In genomic region chr17:42180922-42181850, GRCh38 we compare ENCODE assay signal across 8 cellular contexts. TPM values are rescaled to one million over a fixed set of nuclear protein-coding genes. Genes with fewer than 3 reads are reported as not detected.
DNase-seq lines count a peak whose midpoint lies in the region; ATAC-seq, FAIRE-seq and TF ChIP-seq lines count a peak whose summit lies in the region.

Gene KCNH4 (minus strand): TSS chr17:42181142. CDS start chr17:42180945, 197 bp downstream.

- H2AFZ ChIP-seq in HCT116 (ENCODE audit: low read depth, low read length, poor library complexity, severe bottlenecking), result no peak within 1 kb of the TSS

- H3K36me3 Mint-ChIP-seq in Caco-2 (ENCODE audit: insufficient read depth, unreplicated experiment) (peaks cover 5% of the 10 kb centered on the region), WTC11 (no peaks in the 10 kb centered on the region)

- RAD21 ChIA-PET in HCT116 (lab: Charles Lee; ENCODE audit: low non-redundant PET in 1 of 2, low total read pairs in 2 of 2, uncharacterized antibody in 2 of 2, unreplicated experiment in 2 of 2), result no interaction called here

- intact Hi-C loops in Caco-2 (cut with micrococcal nuclease; ENCODE audit: unreplicated experiment), result loop anchor here (1.0 to 5.0 kb wide), 2 partner anchors 26 to 59 kb away; partner anchors contain the start of genes HSPB9 and KAT2A
- intact Hi-C loops in HCT116 (cut with micrococcal nuclease), result no loop called here

- H3K4me3 Mint-ChIP-seq in Caco-2 (ENCODE audit: unreplicated experiment), result peak within 1 kb of the TSS; percentile 62
- peak within 1 kb of the TSS; percentile 76 for H3K4me3 Mint-ChIP-seq in WTC11

- H3K9me3 ChIP-seq in Caco-2, result no peaks in the 10 kb centered on the region
- no peaks in the 10 kb centered on the region for H3K9me3 ChIP-seq in HCT116 (ENCODE audit: control insufficient read depth in 1 of 2, insufficient read depth in 1 of 2, low read depth in 1 of 2, low read length in 2 of 2)

- H3K4me1 ChIP-seq in Caco-2 (peaks cover 20% of the 10 kb centered on the region), HCT116 (ENCODE audit: control insufficient read depth in 1 of 2, insufficient read depth in 2 of 2, low read length in 2 of 2) (peaks cover 14 to 27% of the 10 kb centered on the region in 2 experiments)

- TF ChIP-seq CTCF in Caco-2 (IDR thresholded peaks at IDR 0.05; ENCODE audit: insufficient read depth in 1 of 2, low read depth in 1 of 2, low read length in 1 of 2, severe bottlenecking in 1 of 2, unreplicated experiment in 1 of 2) (peak in 1 of 2 experiments; percentile 36), HCT116 (IDR thresholded peaks at IDR 0.05 in 2 of 3, conservative IDR thresholded peaks at IDR 0.05 in 1 of 3; ENCODE audit: borderline replicate concordance in 1 of 3, insufficient read depth in 1 of 3, low read depth in 2 of 3, low read length in 2 of 3) (peak; percentile 49 to 53 (median 51); a peak in 5 of 6 replicates), WTC11 (IDR thresholded peaks at IDR 0.05) (no peak), bronchial epithelial cell (IDR thresholded peaks at IDR 0.05; ENCODE audit: insufficient read depth, low read length, severe bottlenecking) (peak; percentile 56)

- no peaks in the 10 kb centered on the region for H4K20me1 ChIP-seq in HCT116 (ENCODE audit: insufficient read depth)

- peaks cover 8% of the 10 kb centered on the region for H3K27me3 Mint-ChIP-seq in Caco-2 (ENCODE audit: insufficient read depth, unreplicated experiment)
- peaks cover 65% of the 10 kb centered on the region for H3K27me3 Mint-ChIP-seq in WTC11 (ENCODE audit: low read depth)

- no peak within 1 kb of the TSS for H3K9ac ChIP-seq in HCT116 (ENCODE audit: low read length)

- no peak for TF ChIP-seq POLR2A in HCT116 (IDR thresholded peaks at IDR 0.05; ENCODE audit: borderline replicate concordance, extremely low read depth, insufficient read depth, insufficient read length)

- DNase-seq in Caco-2 (peak; percentile 80 to 87), HCT116 (ENCODE audit: low read depth, low spot score) (peak; percentile 34), NCI-H2029 (lab: John Stamatoyannopoulos, UW) (peak; percentile 77), WTC11 (ENCODE audit: low spot score) (peak; percentile 85), bronchial epithelial cell (ENCODE audit: low read depth) (peak; percentile 20), inferior parietal cortex (ENCODE audit: extremely low spot score) (peak; percentile 79)
- peak; percentile 78 to 87 for DNase-seq in stimulated activated CD4-positive, alpha-beta T cell treated with anti-CD3 and anti-CD28 coated beads, Interleukin-12 subunit alpha, Interleukin-12 subunit beta, amount 100 ng/mL, for 24 hours (ENCODE audit: low read depth in 2 of 2)

- peak; percentile 43 for FAIRE-seq in bronchial epithelial cell (lab: Jason Lieb, UNC)

- H3K9me2 ChIP-seq in HCT116 (ENCODE audit: insufficient read depth), result no peaks in the 10 kb centered on the region

- no peak within 1 kb of the TSS for H3K4me2 ChIP-seq in HCT116 (ENCODE audit: low read length)

- peaks cover 16% of the 10 kb centered on the region for H3K4me1 Mint-ChIP-seq in Caco-2 (ENCODE audit: low read depth, unreplicated experiment)
- peaks cover 28% of the 10 kb centered on the region for H3K4me1 Mint-ChIP-seq in WTC11

- no peaks in the 10 kb centered on the region for H3K79me2 ChIP-seq in HCT116 (ENCODE audit: insufficient read depth, low read length)

- H3K4me3 ChIP-seq in Caco-2 (ENCODE audit: low read depth, low read length), result peak within 1 kb of the TSS; percentile 45
- H3K4me3 ChIP-seq in HCT116 (replicated peaks in 1 of 2; ENCODE audit: low read depth in 1 of 2, low read length in 2 of 2), result no peak within 1 kb of the TSS
- H3K4me3 ChIP-seq in bronchial epithelial cell (ENCODE audit: low read depth, low read length), result no peak within 1 kb of the TSS

- H3K36me3 ChIP-seq in Caco-2 (ENCODE audit: control insufficient read depth, insufficient read depth, low read length), result no peaks in the 10 kb centered on the region
- no peaks in the 10 kb centered on the region for H3K36me3 ChIP-seq in HCT116 (ENCODE audit: control insufficient read depth in 1 of 2, insufficient read depth in 2 of 2, low read length in 2 of 2)
- no peaks in the 10 kb centered on the region for H3K36me3 ChIP-seq in bronchial epithelial cell (ENCODE audit: control insufficient read depth, insufficient read depth, low read length)

- H3K9me3 Mint-ChIP-seq in Caco-2 (ENCODE audit: unreplicated experiment) (no peaks in the 10 kb centered on the region), WTC11 (no peaks in the 10 kb centered on the region)

- POLR2A ChIA-PET in Caco-2 (lab: Charles Lee) (no interaction called here), HCT116 (lab: Charles Lee) (no interaction called here), WTC11 (lab: Charles Lee) (interaction anchor here (0.6 to 1.1 kb wide), 5 partner anchors 9 to 74 kb away, joined by 3 to 4 read pairs (median 4); no protein-coding TSS in a partner anchor)

- H3K27ac Mint-ChIP-seq in Caco-2 (ENCODE audit: unreplicated experiment), result no peak within 1 kb of the TSS
- no peak within 1 kb of the TSS for H3K27ac Mint-ChIP-seq in WTC11

- CTCF ChIA-PET in Caco-2 (lab: Charles Lee) (interaction anchor here (0.6 to 1.5 kb wide), 7 partner anchors 18 to 394 kb away, joined by 3 to 8 read pairs (median 3); partner anchors contain the start of gene KAT2A), HCT116 (lab: Charles Lee) (interaction anchor here (0.5 to 1.2 kb wide), 3 partner anchors 21 to 236 kb away, joined by 3 read pairs; no protein-coding TSS in a partner anchor), WTC11 (lab: Charles Lee) (interaction anchor here (0.6 to 3.7 kb wide), 33 partner anchors 8 to 367 kb away, joined by 3 to 33 read pairs (median 5); partner anchors contain the start of genes ACLY, DHX58, GHDC and HSPB9)

- BruUV-seq in Caco-2 (replicated peaks; lab: Mats Ljungman, UMichigan), result no TSS peak
- no TSS peak for BruUV-seq in HCT116 (replicated peaks; lab: Mats Ljungman, UMichigan)

- H3K27me3 ChIP-seq in Caco-2 (replicated peaks; ENCODE audit: control insufficient read depth, insufficient read depth, low read length), result no peaks in the 10 kb centered on the region; the same call in 1 of the 2 replicates
- no peaks in the 10 kb centered on the region for H3K27me3 ChIP-seq in HCT116 (ENCODE audit: insufficient read depth, low read length)
- peaks cover 16% of the 10 kb centered on the region for H3K27me3 ChIP-seq in bronchial epithelial cell (ENCODE audit: control insufficient read depth, insufficient read depth, low read length)

- peak; percentile 41; the same call in 1 of the 2 replicates for TF ChIP-seq RAD21 in HCT116 (IDR thresholded peaks at IDR 0.05; ENCODE audit: low read depth)

- no peak within 1 kb of the TSS for H3K27ac ChIP-seq in HCT116 (ENCODE audit: low read depth, low read length)

- ATAC-seq in HCT116, result peak; percentile 60
- ATAC-seq in WTC11, result peak; percentile 23
- no peak for ATAC-seq in GM21367 (IDR thresholded peaks at IDR 0.05; ENCODE audit: unreplicated experiment)

TF ChIP-seq in HCT116, 20 proteins besides CTCF, POLR2A, EP300 and RAD21:
- TF ChIP-seq, protein P1, sequence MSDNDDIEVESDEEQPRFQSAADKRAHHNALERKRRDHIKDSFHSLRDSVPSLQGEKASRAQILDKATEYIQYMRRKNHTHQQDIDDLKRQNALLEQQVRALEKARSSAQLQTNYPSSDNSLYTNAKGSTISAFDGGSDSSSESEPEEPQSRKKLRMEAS (IDR thresholded peaks at IDR 0.05), result peak; percentile 79
- TF ChIP-seq TCF7L2 (IDR thresholded peaks at IDR 0.05; ENCODE audit: borderline replicate concordance, extremely low read depth, insufficient read depth, insufficient read length), result no peak

TF ChIP-seq in WTC11, 78 proteins besides CTCF, POLR2A, EP300 and RAD21 (continues in another document):
- TF ChIP-seq TP53 (CRISPR knock-in tag; IDR thresholded peaks at IDR 0.05), result no peak
- no peak for TF ChIP-seq HMGXB4 (CRISPR knock-in tag; IDR thresholded peaks at IDR 0.05)
- TF ChIP-seq, protein P2, sequence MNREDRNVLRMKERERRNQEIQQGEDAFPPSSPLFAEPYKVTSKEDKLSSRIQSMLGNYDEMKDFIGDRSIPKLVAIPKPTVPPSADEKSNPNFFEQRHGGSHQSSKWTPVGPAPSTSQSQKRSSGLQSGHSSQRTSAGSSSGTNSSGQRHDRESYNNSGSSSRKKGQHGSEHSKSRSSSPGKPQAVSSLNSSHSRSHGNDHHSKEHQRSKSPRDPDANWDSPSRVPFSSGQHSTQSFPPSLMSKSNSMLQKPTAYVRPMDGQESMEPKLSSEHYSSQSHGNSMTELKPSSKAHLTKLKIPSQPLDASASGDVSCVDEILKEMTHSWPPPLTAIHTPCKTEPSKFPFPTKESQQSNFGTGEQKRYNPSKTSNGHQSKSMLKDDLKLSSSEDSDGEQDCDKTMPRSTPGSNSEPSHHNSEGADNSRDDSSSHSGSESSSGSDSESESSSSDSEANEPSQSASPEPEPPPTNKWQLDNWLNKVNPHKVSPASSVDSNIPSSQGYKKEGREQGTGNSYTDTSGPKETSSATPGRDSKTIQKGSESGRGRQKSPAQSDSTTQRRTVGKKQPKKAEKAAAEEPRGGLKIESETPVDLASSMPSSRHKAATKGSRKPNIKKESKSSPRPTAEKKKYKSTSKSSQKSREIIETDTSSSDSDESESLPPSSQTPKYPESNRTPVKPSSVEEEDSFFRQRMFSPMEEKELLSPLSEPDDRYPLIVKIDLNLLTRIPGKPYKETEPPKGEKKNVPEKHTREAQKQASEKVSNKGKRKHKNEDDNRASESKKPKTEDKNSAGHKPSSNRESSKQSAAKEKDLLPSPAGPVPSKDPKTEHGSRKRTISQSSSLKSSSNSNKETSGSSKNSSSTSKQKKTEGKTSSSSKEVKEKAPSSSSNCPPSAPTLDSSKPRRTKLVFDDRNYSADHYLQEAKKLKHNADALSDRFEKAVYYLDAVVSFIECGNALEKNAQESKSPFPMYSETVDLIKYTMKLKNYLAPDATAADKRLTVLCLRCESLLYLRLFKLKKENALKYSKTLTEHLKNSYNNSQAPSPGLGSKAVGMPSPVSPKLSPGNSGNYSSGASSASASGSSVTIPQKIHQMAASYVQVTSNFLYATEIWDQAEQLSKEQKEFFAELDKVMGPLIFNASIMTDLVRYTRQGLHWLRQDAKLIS (CRISPR knock-in tag; IDR thresholded peaks at IDR 0.05; ENCODE audit: borderline replicate concordance), result no peak

RNA-seq across cellular contexts. Expression of gene KCNH4, which starts in this region (rescaled TPM):
- total RNA-seq in Caco-2 (2022), result 0.07 and 0.37 TPM in 2 replicates
- total RNA-seq in HCT116 (2021; ENCODE audit: unreplicated experiment), result not detected
- not detected in 2 replicates for polyA plus RNA-seq in HCT116 (2012)
- total RNA-seq in WTC11 (2021), result 0.24 to 0.46 TPM (median 0.34 TPM) in 3 replicates
- total RNA-seq in bronchial epithelial cell, result not detected in 2 replicates

Comparison
In these comparisons a context has a peak if more than half of its experiments do, and no peak if none do; other contexts are left out.
1. Peak in DNase-seq and H3K4me3 ChIP-seq in Caco-2; RNA of the gene not detected or under 1 TPM.
2. Peak in DNase-seq and ATAC-seq in HCT116; RNA of the gene not detected or under 1 TPM.
3. Peak in DNase-seq and ATAC-seq in WTC11; RNA of the gene not detected or under 1 TPM.
4. Peak in DNase-seq in bronchial epithelial cell; RNA of the gene not detected or under 1 TPM.
5. DNase-seq: peak in every context shown above with its lines; median percentile 85 in WTC11; 84 in Caco-2; 82 in stimulated activated CD4-positive, alpha-beta T cell treated with anti-CD3 and anti-CD28 coated beads, Interleukin-12 subunit alpha, Interleukin-12 subunit beta, amount 100 ng/mL, for 24 hours; 79 in inferior parietal cortex; 77 in NCI-H2029; 34 in HCT116; 20 in bronchial epithelial cell.